ENCODE assay signal across 1 cellular context in the genomic region with DNA sequence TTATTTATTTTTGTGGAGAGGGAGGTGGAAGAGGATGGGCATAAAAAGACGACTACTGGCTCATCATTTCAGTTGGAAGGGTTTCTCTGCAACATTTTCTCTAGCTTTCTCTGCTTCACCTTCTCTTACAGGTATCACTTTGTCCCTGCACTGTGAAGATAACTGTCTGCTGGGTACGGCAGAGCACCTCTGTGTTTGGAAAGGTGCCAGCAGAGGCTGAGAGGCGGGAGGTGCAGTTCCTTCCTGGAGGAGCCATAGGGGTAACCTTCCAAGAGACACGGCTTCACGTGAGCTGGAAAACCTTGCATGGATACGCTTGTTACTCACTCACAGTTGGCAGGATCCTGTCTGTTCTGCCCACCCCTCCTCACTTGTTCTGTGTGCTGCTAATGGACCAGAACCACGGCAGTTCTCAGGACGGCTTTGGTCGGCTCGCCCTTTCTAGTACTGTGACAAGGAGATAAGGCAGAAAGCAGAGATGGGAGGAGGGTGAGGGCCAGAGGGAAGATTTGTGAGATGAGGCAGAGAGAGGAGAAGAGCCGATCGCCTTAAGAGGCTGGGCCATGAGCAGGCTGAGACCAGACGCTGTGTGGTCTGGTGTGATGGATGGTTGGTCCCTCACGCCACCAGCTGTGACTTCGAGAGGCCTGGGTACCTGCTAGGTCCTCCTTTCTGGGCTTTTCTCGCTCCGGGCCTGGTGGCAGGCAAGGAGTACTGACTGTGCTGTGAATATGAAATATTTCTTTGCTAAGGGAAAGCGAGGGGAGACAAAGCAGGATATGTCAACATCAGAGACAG.
TF ChIP-seq lines count a peak whose summit lies in the region.

No MANE protein-coding gene starts in this region.

TF ChIP-seq in IMR-90, 13 proteins besides CTCF, POLR2A, EP300 and RAD21:
- TF ChIP-seq CHD1 (IDR thresholded peaks at IDR 0.05; ENCODE audit: low read depth, low read length), result no peak
- no peak for TF ChIP-seq RFX5 (IDR thresholded peaks at IDR 0.05; ENCODE audit: low read depth, low read length)
- TF ChIP-seq, protein P1, sequence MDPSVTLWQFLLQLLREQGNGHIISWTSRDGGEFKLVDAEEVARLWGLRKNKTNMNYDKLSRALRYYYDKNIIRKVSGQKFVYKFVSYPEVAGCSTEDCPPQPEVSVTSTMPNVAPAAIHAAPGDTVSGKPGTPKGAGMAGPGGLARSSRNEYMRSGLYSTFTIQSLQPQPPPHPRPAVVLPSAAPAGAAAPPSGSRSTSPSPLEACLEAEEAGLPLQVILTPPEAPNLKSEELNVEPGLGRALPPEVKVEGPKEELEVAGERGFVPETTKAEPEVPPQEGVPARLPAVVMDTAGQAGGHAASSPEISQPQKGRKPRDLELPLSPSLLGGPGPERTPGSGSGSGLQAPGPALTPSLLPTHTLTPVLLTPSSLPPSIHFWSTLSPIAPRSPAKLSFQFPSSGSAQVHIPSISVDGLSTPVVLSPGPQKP (IDR thresholded peaks at IDR 0.05; ENCODE audit: borderline replicate concordance, low read depth, low read length), result no peak
- no peak for TF ChIP-seq CEBPB (IDR thresholded peaks at IDR 0.05; ENCODE audit: low read depth, low read length)
- no peak for TF ChIP-seq SMC3 (IDR thresholded peaks at IDR 0.05; ENCODE audit: low read depth, low read length)
- TF ChIP-seq USF2 (IDR thresholded peaks at IDR 0.05; ENCODE audit: low read depth, low read length), result no peak
- no peak for TF ChIP-seq FOS (IDR thresholded peaks at IDR 0.05; ENCODE audit: low read depth, low read length)
- TF ChIP-seq MAZ (IDR thresholded peaks at IDR 0.05; ENCODE audit: borderline replicate concordance, low read depth, low read length), result no peak
- TF ChIP-seq MXI1 (IDR thresholded peaks at IDR 0.05; ENCODE audit: borderline replicate concordance, low read depth, low read length), result no peak
- no peak for TF ChIP-seq MAFK (IDR thresholded peaks at IDR 0.05; ENCODE audit: low read depth, low read length)
- TF ChIP-seq NFE2L2 (IDR thresholded peaks at IDR 0.05; ENCODE audit: low read depth, low read length), result no peak
